9 cellular contexts compared by ENCODE assay signal in genomic region chr11:556175-556699, GRCh38. TPM values are rescaled to one million over a fixed set of nuclear protein-coding genes. Genes with fewer than 3 reads are reported as not detected.
DNase-seq lines count a peak whose midpoint lies in the region; TF ChIP-seq lines count a peak whose summit lies in the region.
"Had no signal": no experiment of that assay in that cellular context is flagged by ENCODE, and none has a peak within 500 bp of the region (broad histone marks: within the 10 kb centered on the region; RNA-seq: fewer than 3 reads in every experiment).

No MANE protein-coding gene starts in this region.

- H3K27ac ChIP-seq in OCI-LY7 (ENCODE audit: low read depth, low read length, poor library complexity, severe bottlenecking) (no peak overlapping the region), iPS DF 6.9 (ENCODE audit: low read length) (no peak overlapping the region), suprapubic skin (no peak overlapping the region)
- H3K27ac ChIP-seq: SJSA1 had no signal

- TF ChIP-seq EP300 in suprapubic skin (IDR thresholded peaks at IDR 0.05): no peak

- no peaks in the 10 kb centered on the region for H3K36me3 Mint-ChIP-seq in activated CD4-positive, alpha-beta T cell treated with anti-CD3 and anti-CD28 coated beads, Interleukin-2, amount 10 ng/mL, durations not matched to agents 7 days and 5 days (ENCODE audit: low read depth)

- H3K36me3 ChIP-seq in OCI-LY7 (ENCODE audit: insufficient read depth, low read length) (no peaks in the 10 kb centered on the region), iPS DF 6.9 (ENCODE audit: control insufficient read depth, insufficient read depth, low read length) (no peaks in the 10 kb centered on the region), suprapubic skin (no peaks in the 10 kb centered on the region)
- H3K36me3 ChIP-seq: SJSA1 had no signal

- peaks cover 20% of the 10 kb centered on the region for H3K27me3 Mint-ChIP-seq in activated CD4-positive, alpha-beta T cell treated with anti-CD3 and anti-CD28 coated beads, Interleukin-2, amount 10 ng/mL, durations not matched to agents 7 days and 5 days

- H4K20me1 ChIP-seq in OCI-LY7 (ENCODE audit: insufficient read depth, low read length): no peaks in the 10 kb centered on the region

- H3K9me2 ChIP-seq in OCI-LY7 (ENCODE audit: insufficient read depth, low read length): no peaks in the 10 kb centered on the region

- H3K9me3 Mint-ChIP-seq in activated CD4-positive, alpha-beta T cell treated with anti-CD3 and anti-CD28 coated beads, Interleukin-2, amount 10 ng/mL, durations not matched to agents 7 days and 5 days: no peaks in the 10 kb centered on the region

- CTCF ChIA-PET in activated CD4-positive, alpha-beta T cell treated with anti-CD3 and anti-CD28 coated beads, Interleukin-2, amount 10 ng/mL, durations not matched to agents 7 days and 5 days (lab: Charles Lee): interaction anchor here (1.8 to 3.0 kb wide), 8 partner anchors 10 to 169 kb away, joined by 3 to 19 read pairs (median 10); partner anchors contain the start of genes DEAF1 and TMEM80
- CTCF ChIA-PET in OCI-LY7 (lab: Charles Lee; ENCODE audit: unreplicated experiment): no interaction called here

- POLR2A ChIA-PET in activated CD4-positive, alpha-beta T cell treated with anti-CD3 and anti-CD28 coated beads, Interleukin-2, amount 10 ng/mL, durations not matched to agents 7 days and 5 days (lab: Charles Lee): no interaction called here
- POLR2A ChIA-PET in OCI-LY7 (lab: Charles Lee): no interaction called here

- H3K4me3 ChIP-seq in OCI-LY7 (ENCODE audit: low read depth, low read length, poor library complexity, severe bottlenecking) (no peak overlapping the region), iPS DF 6.9 (ENCODE audit: low read length) (peak overlapping the region; percentile 54; the same call in 1 of the 2 replicates), suprapubic skin (peak overlapping the region; percentile 49)
- H3K4me3 ChIP-seq: SJSA1 had no signal

- intact Hi-C loops in OCI-LY7 (cut with micrococcal nuclease; ENCODE audit: unreplicated experiment): loop anchor here (5.0 kb wide), 1 partner anchor 166 kb away; no protein-coding TSS in a partner anchor

- H3K4me1 Mint-ChIP-seq in activated CD4-positive, alpha-beta T cell treated with anti-CD3 and anti-CD28 coated beads, Interleukin-2, amount 10 ng/mL, durations not matched to agents 7 days and 5 days: peaks cover 9% of the 10 kb centered on the region

- H3K4me1 ChIP-seq in OCI-LY7 (ENCODE audit: insufficient read depth, low read length, poor library complexity, severe bottlenecking): peaks cover 34% of the 10 kb centered on the region
- peaks cover 10% of the 10 kb centered on the region for H3K4me1 ChIP-seq in iPS DF 6.9 (ENCODE audit: control insufficient read depth, insufficient read depth, low read length)
- H3K4me1 ChIP-seq in suprapubic skin: peaks cover 38% of the 10 kb centered on the region

- no peak for DNase-seq in activated CD4-positive, alpha-beta T cell treated with anti-CD3 and anti-CD28 coated beads, Interleukin-2, amount 10 ng/mL, durations not matched to agents 7 days and 5 days
- no peak for DNase-seq in activated CD4-positive, alpha-beta T cell treated with anti-CD3 and anti-CD28 coated beads for 1 hour
- DNase-seq in OCI-LY7 (ENCODE audit: low spot score): no peak
- DNase-seq in iPS DF 6.9 (ENCODE audit: low read depth, low spot score): no peak
- no peak for DNase-seq in suprapubic skin (ENCODE audit: low spot score in 2 of 2)
- no peak for DNase-seq in amniotic stem cell (lab: John Stamatoyannopoulos, UW)
- DNase-seq in COLO829 (ENCODE audit: low spot score): no peak
- DNase-seq in NCI-H1694 treated with DMSO at 0.1 percent for 48 hours (lab: John Stamatoyannopoulos, UW): no peak

- H3K27me3 ChIP-seq in iPS DF 6.9 (ENCODE audit: control insufficient read depth, insufficient read depth, low read length) (peaks cover 13% of the 10 kb centered on the region; the same call in 1 of the 2 replicates), suprapubic skin (peaks cover 54% of the 10 kb centered on the region)
- H3K27me3 ChIP-seq: SJSA1 had no signal

- no peak overlapping the region for H2AFZ ChIP-seq in OCI-LY7 (ENCODE audit: low read length)

- no peak for TF ChIP-seq POLR2A in suprapubic skin (IDR thresholded peaks at IDR 0.05)

- TF ChIP-seq CTCF in OCI-LY7 (conservative IDR thresholded peaks at IDR 0.05; ENCODE audit: low read length) (no peak), suprapubic skin (IDR thresholded peaks at IDR 0.05) (no peak)

- H3K79me2 ChIP-seq in OCI-LY7 (ENCODE audit: insufficient read depth, low read depth, low read length): no peaks in the 10 kb centered on the region

- no TSS peak for BruUV-seq in OCI-LY7 (replicated peaks; lab: Mats Ljungman, UMichigan)

- no CpG with 5 or more reads among the region's 49 CpGs for WGBS in iPS DF 6.9 (ENCODE audit: insufficient coverage, insufficient read length)
- WGBS in suprapubic skin: 35% methylated on average over 15 of the region's 49 CpGs

- peak overlapping the region; percentile 93; the same call in 1 of the 2 replicates for H3K4me2 ChIP-seq in OCI-LY7 (ENCODE audit: low read length)

- no peak overlapping the region for H3K4me3 Mint-ChIP-seq in activated CD4-positive, alpha-beta T cell treated with anti-CD3 and anti-CD28 coated beads, Interleukin-2, amount 10 ng/mL, durations not matched to agents 7 days and 5 days

- peak overlapping the region; percentile 54 for H3K27ac Mint-ChIP-seq in activated CD4-positive, alpha-beta T cell treated with anti-CD3 and anti-CD28 coated beads, Interleukin-2, amount 10 ng/mL, durations not matched to agents 7 days and 5 days

- H3K9me3 ChIP-seq in OCI-LY7 (ENCODE audit: low read length) (no peaks in the 10 kb centered on the region), iPS DF 6.9 (ENCODE audit: control insufficient read depth, insufficient read depth, low read length) (no peaks in the 10 kb centered on the region), suprapubic skin (no peaks in the 10 kb centered on the region)
- H3K9me3 ChIP-seq: SJSA1 had no signal

RNA-seq across cellular contexts. Expression of gene LMNTD2, which starts 4.3 kb away (rescaled TPM):
- 1 to 10 TPM; 3.4 to 4.8 TPM for total RNA-seq in activated CD4-positive, alpha-beta T cell treated with anti-CD3 and anti-CD28 coated beads, Interleukin-2, amount 10 ng/mL, durations not matched to agents 7 days and 5 days
- total RNA-seq in OCI-LY7 (2014; rRNA removed; shearing (Covaris generic)): 4.7 and 7.5 TPM in 2 replicates
- 16.9 and 17.7 TPM in 2 replicates for total RNA-seq in OCI-LY7 (2022)
- total RNA-seq in suprapubic skin: 10 to 100 TPM in 1 of 4 donors, 1 to 10 TPM in 3; 6.3 to 17.8 (median 8.7) TPM

RNA-seq across cellular contexts. Expression of gene RASSF7, which starts 4.5 kb away (rescaled TPM):
- 10 to 100 TPM; 30.7 to 38.1 TPM for total RNA-seq in activated CD4-positive, alpha-beta T cell treated with anti-CD3 and anti-CD28 coated beads, Interleukin-2, amount 10 ng/mL, durations not matched to agents 7 days and 5 days
- total RNA-seq in OCI-LY7 (2014; rRNA removed; shearing (Covaris generic)): 18.0 and 22.1 TPM in 2 replicates
- total RNA-seq in OCI-LY7 (2022) (11.8 and 15.1 TPM in 2 replicates), suprapubic skin (100 to 1,000 TPM in 1 of 4 donors, 10 to 100 TPM in 3; 82.6 to 113 (median 87.0) TPM)

RNA-seq across cellular contexts. Expression of gene LRRC56, which starts 18.9 kb away (rescaled TPM):
- total RNA-seq in activated CD4-positive, alpha-beta T cell treated with anti-CD3 and anti-CD28 coated beads, Interleukin-2, amount 10 ng/mL, durations not matched to agents 7 days and 5 days: 1 to 10 TPM; 2.0 to 2.1 TPM
- total RNA-seq in OCI-LY7 (2014; rRNA removed; shearing (Covaris generic)): 1.2 and 1.6 TPM in 2 replicates
- 1.5 and 2.5 TPM in 2 replicates for total RNA-seq in OCI-LY7 (2022)
- total RNA-seq in suprapubic skin: 1 to 10 TPM; 1.7 to 2.4 (median 2.1) TPM

RNA-seq across cellular contexts. Expression of gene PHRF1, which starts 20.0 kb away (rescaled TPM):
- 10 to 100 TPM; 46.8 to 48.6 TPM for total RNA-seq in activated CD4-positive, alpha-beta T cell treated with anti-CD3 and anti-CD28 coated beads, Interleukin-2, amount 10 ng/mL, durations not matched to agents 7 days and 5 days
- 23.3 and 25.6 TPM in 2 replicates for total RNA-seq in OCI-LY7 (2014; rRNA removed; shearing (Covaris generic))
- 43.8 and 45.4 TPM in 2 replicates for total RNA-seq in OCI-LY7 (2022)
- total RNA-seq in suprapubic skin: 10 to 100 TPM; 27.9 to 55.6 (median 42.0) TPM

RNA-seq across cellular contexts. Expression of gene HRAS, which starts 20.9 kb away (rescaled TPM):
- total RNA-seq in activated CD4-positive, alpha-beta T cell treated with anti-CD3 and anti-CD28 coated beads, Interleukin-2, amount 10 ng/mL, durations not matched to agents 7 days and 5 days: 10 to 100 TPM; 51.7 to 63.5 TPM
- 53.0 and 67.8 TPM in 2 replicates for total RNA-seq in OCI-LY7 (2014; rRNA removed; shearing (Covaris generic))
- total RNA-seq in OCI-LY7 (2022) (40.1 and 46.9 TPM in 2 replicates), suprapubic skin (100 to 1,000 TPM in 2 of 4 donors, 10 to 100 TPM in 2; 82.9 to 131 (median 96.2) TPM)
